Comparison of ENCODE assay signal across 8 cellular contexts in genomic region chr1:23217421-23218115, GRCh38. TPM values are rescaled to one million over a fixed set of nuclear protein-coding genes. Genes with fewer than 3 reads are reported as not detected.
DNase-seq lines count a peak whose midpoint lies in the region; ATAC-seq and TF ChIP-seq lines count a peak whose summit lies in the region.

Gene HTR1D, minus strand, starts transcription at chr1:23217502. Its CDS starts 23,283 bp downstream, at chr1:23194219.

- H3K27me3 ChIP-seq in BJ (ENCODE audit: control insufficient read depth, insufficient read depth, low read length) (peaks cover 24% of the 10 kb centered on the region), mucosa of rectum (ENCODE audit: control insufficient read depth in 2 of 2, insufficient read depth in 2 of 2, low read length in 2 of 2) (peaks cover 24% of the 10 kb centered on the region in 2 donors)

- BruUV-seq in OCI-LY7 (replicated peaks; lab: Mats Ljungman, UMichigan), result no TSS peak

- H3K9me3 Mint-ChIP-seq in central memory CD8-positive, alpha-beta T cell, result no peaks in the 10 kb centered on the region
- H3K9me3 Mint-ChIP-seq in CD14-positive monocyte, result peaks cover 0 to 5% (median 0%) of the 10 kb centered on the region in 7 donors

- H3K9me3 ChIP-seq in mucosa of rectum (ENCODE audit: control insufficient read depth in 2 of 2, low read length in 2 of 2) (no peaks in the 10 kb centered on the region), OCI-LY7 (ENCODE audit: low read length) (no peaks in the 10 kb centered on the region)

- peaks cover 86% of the 10 kb centered on the region for H3K27me3 Mint-ChIP-seq in central memory CD8-positive, alpha-beta T cell
- peaks cover 54 to 76% (median 67%) of the 10 kb centered on the region in 3 donors for H3K27me3 Mint-ChIP-seq in CD14-positive monocyte (ENCODE audit: low read depth in 3 of 3)

- H3K4me1 ChIP-seq in mucosa of rectum (ENCODE audit: control insufficient read depth in 2 of 2, insufficient read depth in 2 of 2, low read length in 2 of 2) (peaks cover 0 to 3% of the 10 kb centered on the region in 2 donors), OCI-LY7 (ENCODE audit: insufficient read depth, low read length, poor library complexity, severe bottlenecking) (no peaks in the 10 kb centered on the region)

- no peak for ATAC-seq in central memory CD8-positive, alpha-beta T cell (replicated peaks; ENCODE audit: extremely low read depth, poor library complexity, severe bottlenecking)

- H3K4me1 Mint-ChIP-seq in central memory CD8-positive, alpha-beta T cell, result no peaks in the 10 kb centered on the region
- peaks cover 2% of the 10 kb centered on the region for H3K4me1 Mint-ChIP-seq in CD14-positive monocyte

- intact Hi-C loops in OCI-LY7 (cut with micrococcal nuclease; ENCODE audit: unreplicated experiment), result no loop called here
- intact Hi-C loops in CD14-positive monocyte (cut with micrococcal nuclease), result no loop called here

- POLR2A ChIA-PET in BJ (lab: Charles Lee) (no interaction called here), OCI-LY7 (lab: Charles Lee) (no interaction called here)

- H3K9ac ChIP-seq in mucosa of rectum (ENCODE audit: low read depth in 1 of 2, low read length in 2 of 2), result no peak within 1 kb of the TSS

- H2AFZ ChIP-seq in OCI-LY7 (ENCODE audit: low read length), result no peak within 1 kb of the TSS

- H3K4me3 ChIP-seq in BJ (ENCODE audit: low read depth, low read length) (peak within 1 kb of the TSS; percentile 16), mucosa of rectum (ENCODE audit: low read length in 2 of 2) (peak within 1 kb of the TSS; percentile 20 to 50), OCI-LY7 (ENCODE audit: low read depth, low read length, poor library complexity, severe bottlenecking) (no peak within 1 kb of the TSS)

- peak within 1 kb of the TSS; percentile 59 for H3K4me3 Mint-ChIP-seq in central memory CD8-positive, alpha-beta T cell
- peak within 1 kb of the TSS in 1 of 2 donors; percentile 65 for H3K4me3 Mint-ChIP-seq in CD14-positive monocyte

- no peak for DNase-seq in BJ (ENCODE audit: low read depth)
- DNase-seq in HuH-7.5 (ENCODE audit: low spot score), result peak; percentile 35
- DNase-seq in central memory CD8-positive, alpha-beta T cell (ENCODE audit: low spot score in 2 of 2), result no peak
- no peak for DNase-seq in OCI-LY7 (ENCODE audit: low spot score)
- no peak for DNase-seq in NCI-H524 treated with DMSO at 0.1 percent for 48 hours (lab: John Stamatoyannopoulos, UW)
- DNase-seq in CD14-positive monocyte (ENCODE audit: low spot score), result no peak
- DNase-seq in AG08395 (ENCODE audit: low spot score), result no peak

- H3K79me2 ChIP-seq in OCI-LY7 (ENCODE audit: insufficient read depth, low read depth, low read length), result no peaks in the 10 kb centered on the region

- H3K4me2 ChIP-seq in OCI-LY7 (ENCODE audit: low read length), result no peak within 1 kb of the TSS

- no peak within 1 kb of the TSS for H3K27ac Mint-ChIP-seq in central memory CD8-positive, alpha-beta T cell (ENCODE audit: low read depth)
- H3K27ac Mint-ChIP-seq in CD14-positive monocyte, result no peak within 1 kb of the TSS

- H3K27ac ChIP-seq in mucosa of rectum (ENCODE audit: low read depth in 2 of 2, low read length in 2 of 2) (no peak within 1 kb of the TSS), OCI-LY7 (ENCODE audit: low read depth, low read length, poor library complexity, severe bottlenecking) (no peak within 1 kb of the TSS)

- CTCF ChIA-PET in BJ (lab: Yijun Ruan, JAX), result interaction anchor here (0.9 to 1.9 kb wide), 7 partner anchors 10 to 258 kb away, joined by 3 to 7 read pairs (median 3); no protein-coding TSS in a partner anchor
- CTCF ChIA-PET in OCI-LY7 (lab: Charles Lee; ENCODE audit: unreplicated experiment), result interaction anchor here (0.6 kb wide), 1 partner anchor 817 kb away, joined by 3 read pairs; no protein-coding TSS in a partner anchor

- H3K9me2 ChIP-seq in OCI-LY7 (ENCODE audit: insufficient read depth, low read length), result no peaks in the 10 kb centered on the region

- TF ChIP-seq CTCF in BJ (IDR thresholded peaks at IDR 0.05; ENCODE audit: insufficient read depth, low read depth, low read length) (no peak), OCI-LY7 (conservative IDR thresholded peaks at IDR 0.05; ENCODE audit: low read length) (no peak), CD14-positive monocyte (IDR thresholded peaks at IDR 0.05) (no peak)

- no peaks in the 10 kb centered on the region for H3K36me3 ChIP-seq in BJ (ENCODE audit: control insufficient read depth, insufficient read depth, low read length)
- no peaks in the 10 kb centered on the region for H3K36me3 ChIP-seq in mucosa of rectum (ENCODE audit: control insufficient read depth in 2 of 2, insufficient read depth in 2 of 2, low read length in 2 of 2)
- no peaks in the 10 kb centered on the region for H3K36me3 ChIP-seq in OCI-LY7 (ENCODE audit: insufficient read depth, low read length)

- no peaks in the 10 kb centered on the region for H4K20me1 ChIP-seq in OCI-LY7 (ENCODE audit: insufficient read depth, low read length)

- H3K36me3 Mint-ChIP-seq in central memory CD8-positive, alpha-beta T cell (ENCODE audit: insufficient read depth), result no peaks in the 10 kb centered on the region
- no peaks in the 10 kb centered on the region for H3K36me3 Mint-ChIP-seq in CD14-positive monocyte

RNA-seq across cellular contexts. Expression of gene HTR1D, which starts in this region (rescaled TPM):
- 0.06 and 0.07 TPM in 2 replicates for polyA plus RNA-seq in BJ (2011; rRNA removed)
- 0.10 and 0.14 TPM in 2 replicates for polyA minus RNA-seq in BJ (2011; rRNA and poly(A)+ RNA removed)
- not detected in 2 replicates for total RNA-seq in OCI-LY7 (2014; rRNA removed; shearing (Covaris generic))
- not detected in 2 replicates for total RNA-seq in OCI-LY7 (2022)
- not detected for polyA plus RNA-seq in CD14-positive monocyte
